Comparison of ENCODE assay signal across 28 cellular contexts in the genomic region with DNA sequence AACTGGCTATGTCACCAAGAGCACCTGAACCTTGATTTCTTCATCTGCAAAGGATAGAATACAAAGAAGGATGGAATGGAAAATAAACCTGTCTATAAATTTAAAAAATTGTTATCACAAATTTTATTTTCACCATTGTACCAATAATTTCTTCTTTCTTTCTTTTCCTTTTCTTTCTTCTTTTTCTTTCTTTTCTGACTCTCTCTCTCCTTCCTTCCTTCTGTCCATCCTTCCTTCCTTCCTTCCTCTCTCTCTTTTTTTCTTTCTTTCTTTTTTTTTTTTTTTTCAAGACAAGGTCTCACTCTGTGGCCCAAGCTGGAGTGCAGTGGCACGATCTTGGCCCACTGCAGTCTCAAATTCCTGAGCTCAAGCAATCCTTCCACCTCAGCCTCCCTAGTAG.
"Had no signal": no experiment of that assay in that cellular context is flagged by ENCODE, and none has a peak within 500 bp of the region (broad histone marks: within the 10 kb centered on the region; RNA-seq: fewer than 3 reads in every experiment).

No MANE protein-coding gene starts in this region.

- H3K27me3 ChIP-seq: colonic mucosa, esophagus muscularis mucosa, esophagus squamous epithelium, gastrocnemius medialis, gastroesophageal sphincter, heart left ventricle, heart right ventricle, hepatocyte had no signal

- H3K79me2 ChIP-seq: hepatocyte had no signal

- H3K4me3 ChIP-seq: colonic mucosa, coronary artery, dorsolateral prefrontal cortex, esophagus muscularis mucosa, esophagus squamous epithelium, gastrocnemius medialis, gastroesophageal sphincter, heart left ventricle, heart right ventricle, hepatocyte had no signal

- H3K4me1 ChIP-seq: colonic mucosa, esophagus squamous epithelium, foreskin keratinocyte had no signal

- H3K9me3 Mint-ChIP-seq: dendritic cell treated with granulocyte-macrophage colony-stimulating factor and Interleukin-4, amounts not matched to agents 40 ng/mL and 50 ng/mL, for 4 days; effector memory CD8-positive, alpha-beta T cell had no signal

- ATAC-seq: effector memory CD8-positive, alpha-beta T cell; esophagus mucosa; foreskin keratinocyte; gastrocnemius medialis; gastroesophageal sphincter; heart left ventricle; heart right ventricle had no signal

- H3K36me3 ChIP-seq: colonic mucosa, esophagus muscularis mucosa, esophagus squamous epithelium, gastrocnemius medialis, gastroesophageal sphincter, heart left ventricle, heart right ventricle had no signal

- H3K4me2 ChIP-seq: hepatocyte had no signal

- H3K27ac ChIP-seq: colonic mucosa, coronary artery, dorsolateral prefrontal cortex, epithelial cell of prostate, esophagus muscularis mucosa, esophagus squamous epithelium, foreskin keratinocyte, gastrocnemius medialis, gastroesophageal sphincter, heart left ventricle, heart right ventricle, hepatocyte had no signal

- H2AFZ ChIP-seq: hepatocyte had no signal

- FAIRE-seq: colon, endometrium, endothelial cell of umbilical vein, frontal cortex had no signal

- H3K27ac Mint-ChIP-seq: dendritic cell treated with granulocyte-macrophage colony-stimulating factor and Interleukin-4, amounts not matched to agents 40 ng/mL and 50 ng/mL, for 4 days; endodermal cell had no signal

- H3K27me3 Mint-ChIP-seq: dendritic cell treated with granulocyte-macrophage colony-stimulating factor and Interleukin-4, amounts not matched to agents 40 ng/mL and 50 ng/mL, for 4 days had no signal

- H3K9me3 ChIP-seq: colonic mucosa, esophagus muscularis mucosa, esophagus squamous epithelium, gastrocnemius medialis, gastroesophageal sphincter had no signal

- DNase-seq: colonic mucosa; cortex of kidney; dermis blood vessel endothelial cell; dorsolateral prefrontal cortex; effector CD4-positive, alpha-beta T cell; effector CD8-positive, alpha-beta T cell; effector memory CD4-positive, alpha-beta T cell; effector memory CD8-positive, alpha-beta T cell; endodermal cell; erythroblast; esophagus squamous epithelium; foreskin fibroblast; foreskin keratinocyte; foreskin melanocyte; gastrocnemius medialis; heart left ventricle; heart right ventricle had no signal

- H3K4me3 Mint-ChIP-seq: dendritic cell treated with granulocyte-macrophage colony-stimulating factor and Interleukin-4, amounts not matched to agents 40 ng/mL and 50 ng/mL, for 4 days; effector memory CD8-positive, alpha-beta T cell; endodermal cell had no signal
